10 cellular contexts compared by ENCODE assay signal in genomic region chr1:41800237-41800902, GRCh38.
DNase-seq lines count a peak whose midpoint lies in the region; ATAC-seq lines count a peak whose summit lies in the region.
"Had no signal": no experiment of that assay in that cellular context is flagged by ENCODE, and none has a peak within 500 bp of the region (broad histone marks: within the 10 kb centered on the region; RNA-seq: fewer than 3 reads in every experiment).

No MANE protein-coding gene starts in this region.

- H3K36me3 Mint-ChIP-seq in activated naive CD4-positive, alpha-beta T cell treated with anti-CD3 and anti-CD28 coated beads, Interleukin-2, amount 50 U/mL, for 24 hours: peaks cover 3% of the 10 kb centered on the region

- DNase-seq in activated naive CD4-positive, alpha-beta T cell treated with Interleukin-2 at 50 U/mL for 16 hours: no peak
- DNase-seq in cerebellar cortex (ENCODE audit: low spot score) (peak; percentile 38), DMS153 treated with DMSO at 0.1 percent for 48 hours (lab: John Stamatoyannopoulos, UW; ENCODE audit: unreplicated experiment) (no peak), T-helper 9 cell (no peak), NCI-H526 treated with DMSO at 0.1 percent for 48 hours (lab: John Stamatoyannopoulos, UW) (no peak)
- DNase-seq: BE2C, Kasumi-1 had no signal

- ATAC-seq in HG03108 (IDR thresholded peaks at IDR 0.05; ENCODE audit: unreplicated experiment) (peak; percentile 47), HG03469 (IDR thresholded peaks at IDR 0.05; ENCODE audit: unreplicated experiment) (no peak)

- no peaks in the 10 kb centered on the region for H3K27me3 Mint-ChIP-seq in activated naive CD4-positive, alpha-beta T cell treated with anti-CD3 and anti-CD28 coated beads, Interleukin-2, amount 50 U/mL, for 24 hours

- peaks cover 64% of the 10 kb centered on the region for H3K4me1 Mint-ChIP-seq in activated naive CD4-positive, alpha-beta T cell treated with anti-CD3 and anti-CD28 coated beads, Interleukin-2, amount 50 U/mL, for 24 hours

- H3K27ac Mint-ChIP-seq in activated naive CD4-positive, alpha-beta T cell treated with anti-CD3 and anti-CD28 coated beads, Interleukin-2, amount 50 U/mL, for 24 hours: peak overlapping the region; percentile 13

- H3K9me3 Mint-ChIP-seq in activated naive CD4-positive, alpha-beta T cell treated with anti-CD3 and anti-CD28 coated beads, Interleukin-2, amount 50 U/mL, for 24 hours: no peaks in the 10 kb centered on the region

- H3K4me3 Mint-ChIP-seq in activated naive CD4-positive, alpha-beta T cell treated with anti-CD3 and anti-CD28 coated beads, Interleukin-2, amount 50 U/mL, for 24 hours: peak overlapping the region; percentile 16
